Comparison of ENCODE assay signal across 8 cellular contexts in the genomic region with DNA sequence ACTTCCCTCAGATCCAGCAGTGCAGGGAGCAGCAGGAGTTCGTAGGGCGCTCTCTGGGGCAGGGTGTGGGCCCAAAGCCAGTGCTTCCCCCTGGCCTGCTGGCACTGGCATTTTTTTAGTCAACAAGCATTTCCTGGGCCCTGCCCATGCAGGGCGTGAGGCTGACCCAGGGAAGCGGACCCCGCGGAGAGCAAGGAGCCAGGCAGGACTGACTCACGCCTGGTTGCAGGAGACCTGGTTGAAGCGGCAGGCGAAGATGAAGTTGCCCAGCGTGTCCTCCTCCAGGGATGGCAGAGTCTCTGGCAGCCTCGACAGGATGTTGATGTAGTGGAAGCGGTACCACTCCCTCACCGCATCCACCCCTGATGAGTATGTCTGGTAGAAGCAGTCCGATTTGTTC. TPM values are rescaled to one million over a fixed set of nuclear protein-coding genes. Genes with fewer than 3 reads are reported as not detected.
DNase-seq lines count a peak whose midpoint lies in the region; ATAC-seq, FAIRE-seq and TF ChIP-seq lines count a peak whose summit lies in the region.

No MANE protein-coding gene starts in this region.

- H3K27me3 ChIP-seq in bronchial epithelial cell (ENCODE audit: control insufficient read depth, insufficient read depth, low read length) (no peaks in the 10 kb centered on the region), vagina (no peaks in the 10 kb centered on the region)

- H3K4me1 Mint-ChIP-seq in memory B cell, result peaks cover 7% of the 10 kb centered on the region

- peak overlapping the region; percentile 98 for H3K27ac ChIP-seq in vagina

- no peaks in the 10 kb centered on the region for H3K9me3 ChIP-seq in vagina

- peak; percentile 43 for FAIRE-seq in bronchial epithelial cell (lab: Jason Lieb, UNC)

- H3K27ac Mint-ChIP-seq in memory B cell, result no peak overlapping the region

- peak; percentile 18 for ATAC-seq in Right ventricle myocardium inferior
- no peak for ATAC-seq in memory B cell (ENCODE audit: low read depth)
- ATAC-seq in HG03039 (IDR thresholded peaks at IDR 0.05; ENCODE audit: unreplicated experiment), result no peak

- TF ChIP-seq CTCF in bronchial epithelial cell (IDR thresholded peaks at IDR 0.05; ENCODE audit: insufficient read depth, low read length, severe bottlenecking) (no peak), vagina (IDR thresholded peaks at IDR 0.05) (no peak)

- H3K4me3 ChIP-seq in bronchial epithelial cell (ENCODE audit: low read depth, low read length) (no peak overlapping the region), vagina (no peak overlapping the region)

- no peaks in the 10 kb centered on the region for H3K36me3 Mint-ChIP-seq in memory B cell

- intact Hi-C loops in Right ventricle myocardium inferior (cut with DNase I), result no loop called here
- intact Hi-C loops in cardiac septum (cut with DNase I), result no loop called here
- intact Hi-C loops in vagina (cut with DNase I), result no loop called here

- H3K4me1 ChIP-seq in vagina, result peaks cover 30% of the 10 kb centered on the region

- peak; percentile 82 for DNase-seq in Right ventricle myocardium inferior (ENCODE audit: missing footprints)
- no peak for DNase-seq in cardiac septum (ENCODE audit: low spot score)
- DNase-seq in bronchial epithelial cell (ENCODE audit: low read depth), result peak; percentile 85
- DNase-seq in memory B cell (ENCODE audit: low spot score in 2 of 2), result no peak
- peak in 1 of 2 donors; percentile 85 for DNase-seq in vagina (ENCODE audit: extremely low spot score in 2 of 2)
- no peak for DNase-seq in NCI-H69 (lab: John Stamatoyannopoulos, UW)
- DNase-seq in stimulated activated CD8-positive, alpha-beta memory T cell treated with anti-CD3 and anti-CD28 coated beads, Interleukin-4, amount 100 ng/mL, for 48 hours, result no peak

- no peak for TF ChIP-seq POLR2A in vagina (IDR thresholded peaks at IDR 0.05)

- peaks cover 16% of the 10 kb centered on the region for H3K27me3 Mint-ChIP-seq in memory B cell

- peak overlapping the region; percentile 1 for H3K4me3 Mint-ChIP-seq in memory B cell

- H3K9me3 Mint-ChIP-seq in memory B cell, result no peaks in the 10 kb centered on the region

- H3K36me3 ChIP-seq in bronchial epithelial cell (ENCODE audit: control insufficient read depth, insufficient read depth, low read length) (peaks cover 2% of the 10 kb centered on the region), vagina (no peaks in the 10 kb centered on the region)

RNA-seq across cellular contexts. Expression of gene SCNN1A, which starts 13.5 kb away (rescaled TPM):
- total RNA-seq in Right ventricle myocardium inferior (0.46 TPM), cardiac septum (0.46 TPM), bronchial epithelial cell (54.5 and 57.7 TPM in 2 replicates), vagina (55.2 TPM)

RNA-seq across cellular contexts. Expression of gene TNFRSF1A, which starts 20.0 kb away (rescaled TPM):
- total RNA-seq in Right ventricle myocardium inferior, result 59.8 TPM
- 60.0 TPM for total RNA-seq in cardiac septum
- 26.9 and 47.0 TPM in 2 replicates for total RNA-seq in bronchial epithelial cell
- 271 TPM for total RNA-seq in vagina

RNA-seq across cellular contexts. Expression of gene LTBR, which starts 22.1 kb away (rescaled TPM):
- total RNA-seq in Right ventricle myocardium inferior (34.3 TPM), cardiac septum (29.4 TPM), bronchial epithelial cell (55.8 and 60.6 TPM in 2 replicates), vagina (146 TPM)

RNA-seq across cellular contexts. Expression of gene PLEKHG6, which starts 51.4 kb away (rescaled TPM):
- total RNA-seq in Right ventricle myocardium inferior (0.49 TPM), cardiac septum (0.30 TPM), bronchial epithelial cell (15.3 and 23.4 TPM in 2 replicates), vagina (14.7 TPM)

Comparison
In these comparisons a context has a peak if more than half of its experiments do, and no peak if none do; other contexts are left out.
1. DNase-seq: peak in Right ventricle myocardium inferior (single experiment) and bronchial epithelial cell (single experiment); none in cardiac septum (single experiment), memory B cell (0 of 2), NCI-H69 (single experiment) and stimulated activated CD8-positive, alpha-beta memory T cell treated with anti-CD3 and anti-CD28 coated beads, Interleukin-4, amount 100 ng/mL, for 48 hours (single experiment).
2. RNA of gene SCNN1A, which starts 13.5 kb away (total RNA-seq): 54.5 to 57.7 TPM in bronchial epithelial cell and 55.2 TPM in vagina (single experiment); 0.46 TPM in Right ventricle myocardium inferior (single experiment) and 0.46 TPM in cardiac septum (single experiment); every median in the first group is over 10 times any median in the second.